Comparison of ENCODE assay signal across 8 cellular contexts in genomic region chr1:234373938-234374240, GRCh38. TPM values are rescaled to one million over a fixed set of nuclear protein-coding genes. Genes with fewer than 3 reads are reported as not detected.
DNase-seq lines count a peak whose midpoint lies in the region; ATAC-seq, FAIRE-seq and TF ChIP-seq lines count a peak whose summit lies in the region.

No MANE protein-coding gene starts in this region.

- POLR2A ChIA-PET in SK-N-SH (lab: Yijun Ruan, JAX) = interaction anchor here (0.6 to 2.3 kb wide), 7 partner anchors 9 to 186 kb away, joined by 3 to 11 read pairs (median 4); partner anchors contain the start of gene TARBP1

- CTCF ChIA-PET in SK-N-SH (lab: Yijun Ruan, JAX) = interaction anchor here (0.6 to 2.0 kb wide), 6 partner anchors 10 to 161 kb away, joined by 3 to 8 read pairs (median 3); no protein-coding TSS in a partner anchor

- H3K4me3 Mint-ChIP-seq in astrocyte (ENCODE audit: unreplicated experiment) = peak overlapping the region; percentile 95

- H3K36me3 Mint-ChIP-seq in astrocyte (ENCODE audit: low read depth, unreplicated experiment) = peaks cover 7% of the 10 kb centered on the region

- no peak for TF ChIP-seq EP300 in SK-N-SH (IDR thresholded peaks at IDR 0.05; ENCODE audit: borderline replicate concordance in 1 of 2, low read depth in 1 of 2, low read length in 1 of 2)
- TF ChIP-seq EP300 in tibial nerve (IDR thresholded peaks at IDR 0.05) = no peak

- ATAC-seq in SK-N-SH treated with all-trans-retinoic acid at 6 μM for 48 hours = no peak
- ATAC-seq in HG03135 (IDR thresholded peaks at IDR 0.05; ENCODE audit: unreplicated experiment) = peak; percentile 23
- ATAC-seq in left lung = peak; percentile 43

- H3K27ac ChIP-seq in SK-N-SH (ENCODE audit: low read depth in 2 of 2, low read length in 1 of 2) (peak overlapping the region; percentile 92 to 99), astrocyte (ENCODE audit: low read depth, low read length) (peak overlapping the region; percentile 95), left lung (peak overlapping the region; percentile 96 to 97), tibial nerve (peak overlapping the region; percentile 89 to 97 (median 96))

- H3K27me3 Mint-ChIP-seq in astrocyte (ENCODE audit: low read depth, unreplicated experiment) = peaks cover 1% of the 10 kb centered on the region

- intact Hi-C loops in left lung (cut with DNase I) = no loop called here

- peak overlapping the region; percentile 99 for H3K27ac Mint-ChIP-seq in astrocyte (ENCODE audit: unreplicated experiment)

- no peak for FAIRE-seq in astrocyte (lab: Jason Lieb, UNC)

- peak overlapping the region; percentile 94 for H3K9ac ChIP-seq in SK-N-SH
- peak overlapping the region; percentile 98 for H3K9ac ChIP-seq in astrocyte (ENCODE audit: low read length)

- peaks cover 3 to 13% of the 10 kb centered on the region in 2 experiments; a peak in 3 of 4 replicates for H3K4me1 ChIP-seq in SK-N-SH (ENCODE audit: control insufficient read depth in 1 of 2, insufficient read depth in 2 of 2, low read depth in 1 of 2, low read length in 1 of 2)
- peaks cover 11% of the 10 kb centered on the region for H3K4me1 ChIP-seq in astrocyte (ENCODE audit: insufficient read depth, low read length)
- H3K4me1 ChIP-seq in left lung = peaks cover 7 to 22% of the 10 kb centered on the region in 2 donors
- H3K4me1 ChIP-seq in tibial nerve = peaks cover 0 to 27% (median 14%) of the 10 kb centered on the region in 4 donors

- H3K9me3 ChIP-seq in SK-N-SH (no peaks in the 10 kb centered on the region), astrocyte (ENCODE audit: insufficient read depth, low read depth, low read length) (no peaks in the 10 kb centered on the region), left lung (no peaks in the 10 kb centered on the region), tibial nerve (no peaks in the 10 kb centered on the region)

- H4K20me1 ChIP-seq in SK-N-SH (ENCODE audit: insufficient read depth) (no peaks in the 10 kb centered on the region), astrocyte (ENCODE audit: insufficient read depth, low read length) (no peaks in the 10 kb centered on the region)

- no peaks in the 10 kb centered on the region for H3K9me3 Mint-ChIP-seq in astrocyte (ENCODE audit: unreplicated experiment)

- no peaks in the 10 kb centered on the region for H3K9me2 ChIP-seq in SK-N-SH

- H3K79me2 ChIP-seq in SK-N-SH (ENCODE audit: insufficient read depth) (peaks cover 38% of the 10 kb centered on the region), astrocyte (ENCODE audit: insufficient read depth, low read length) (peaks cover 30% of the 10 kb centered on the region)

- no peak for TF ChIP-seq POLR2A in tibial nerve (IDR thresholded peaks at IDR 0.05)

- peaks cover 9% of the 10 kb centered on the region for H3K4me1 Mint-ChIP-seq in astrocyte (ENCODE audit: low read depth, unreplicated experiment)

- H3K36me3 ChIP-seq in SK-N-SH (replicated peaks in 1 of 2; ENCODE audit: control insufficient read depth in 1 of 2, insufficient read depth in 2 of 2, low read length in 1 of 2) = peaks cover 12 to 26% of the 10 kb centered on the region in 2 experiments
- peaks cover 17% of the 10 kb centered on the region for H3K36me3 ChIP-seq in astrocyte (ENCODE audit: insufficient read depth, low read length)
- H3K36me3 ChIP-seq in left lung = peaks cover 0 to 38% of the 10 kb centered on the region in 2 donors
- peaks cover 0 to 36% (median 2%) of the 10 kb centered on the region in 3 donors for H3K36me3 ChIP-seq in tibial nerve

- H3K4me3 ChIP-seq in SK-N-SH (ENCODE audit: low read depth in 2 of 2, low read length in 1 of 2) (peak overlapping the region; percentile 86 to 96), astrocyte (ENCODE audit: insufficient read depth, low read depth, low read length) (peak overlapping the region; percentile 97), left lung (peak overlapping the region; percentile 60 to 91), tibial nerve (peak overlapping the region; percentile 68 to 93 (median 76))

- H3K27me3 ChIP-seq in SK-N-SH (ENCODE audit: insufficient read depth) = no peaks in the 10 kb centered on the region
- H3K27me3 ChIP-seq in astrocyte (ENCODE audit: insufficient read depth, low read length) = no peaks in the 10 kb centered on the region
- H3K27me3 ChIP-seq in left lung = no peaks in the 10 kb centered on the region
- no peaks in the 10 kb centered on the region for H3K27me3 ChIP-seq in tibial nerve

- peak overlapping the region; percentile 80 for H2AFZ ChIP-seq in SK-N-SH (ENCODE audit: low read depth)
- H2AFZ ChIP-seq in astrocyte (ENCODE audit: low read depth, low read length) = peak overlapping the region; percentile 93

- TF ChIP-seq RAD21 in SK-N-SH (IDR thresholded peaks at IDR 0.05; ENCODE audit: low read length) = no peak

- peaks cover 8% of the 10 kb centered on the region for H3F3A ChIP-seq in SK-N-SH (replicated peaks; ENCODE audit: insufficient read depth)

- TF ChIP-seq CTCF in SK-N-SH (IDR thresholded peaks at IDR 0.05) = no peak
- TF ChIP-seq CTCF in astrocyte (IDR thresholded peaks at IDR 0.05; ENCODE audit: insufficient read depth, low read depth, low read length) = no peak
- no peak for TF ChIP-seq CTCF in left lung (IDR thresholded peaks at IDR 0.05)
- TF ChIP-seq CTCF in tibial nerve (IDR thresholded peaks at IDR 0.05) = no peak

- H3K4me2 ChIP-seq in SK-N-SH (peak overlapping the region; percentile 92), astrocyte (ENCODE audit: low read length) (peak overlapping the region; percentile 95)

- 3% methylated on average over 6 of the region's 6 CpGs for WGBS in SK-N-SH (ENCODE audit: low lambda C conversion rate)
- 5% methylated on average over 6 of the region's 6 CpGs for WGBS in tibial nerve, 2 donors

- DNase-seq in SK-N-SH (no peak), astrocyte (ENCODE audit: low read depth) (no peak), left lung (no peak), tibial nerve (ENCODE audit: low spot score in 2 of 2) (no peak), putamen (ENCODE audit: low spot score) (no peak), glomerular visceral epithelial cell (ENCODE audit: extremely low spot score) (no peak)

TF ChIP-seq in SK-N-SH, 30 proteins besides CTCF, POLR2A, EP300 and RAD21:
- TF ChIP-seq JUND (IDR thresholded peaks at IDR 0.05) (no peak), USF1 (IDR thresholded peaks at IDR 0.05; ENCODE audit: borderline replicate concordance, low read depth) (no peak), SIN3A (IDR thresholded peaks at IDR 0.05; ENCODE audit: borderline replicate concordance, low read depth, low read length) (no peak), RFX5 (IDR thresholded peaks at IDR 0.05; ENCODE audit: low read length) (no peak), MEF2A (IDR thresholded peaks at IDR 0.05; ENCODE audit: borderline replicate concordance, low read depth) (no peak), MXI1 (IDR thresholded peaks at IDR 0.05; ENCODE audit: low read depth, low read length) (peak; percentile 23; the same call in 1 of the 2 replicates), TAF1 (IDR thresholded peaks at IDR 0.05; ENCODE audit: borderline replicate concordance, low read depth, low read length) (no peak), TEAD4 (IDR thresholded peaks at IDR 0.05; ENCODE audit: borderline replicate concordance, insufficient read depth) (no peak)

TF ChIP-seq in SK-N-SH treated with all-trans-retinoic acid at 6 μM for 48 hours, 23 proteins besides CTCF, POLR2A, EP300 and RAD21 (continues in another document):
- TF ChIP-seq ESRRG (CRISPR knock-in tag; IDR thresholded peaks at IDR 0.05) = no peak
- no peak for TF ChIP-seq BACH2 (CRISPR knock-in tag; IDR thresholded peaks at IDR 0.05; ENCODE audit: borderline replicate concordance)
- no peak for TF ChIP-seq POU6F1 (CRISPR knock-in tag; IDR thresholded peaks at IDR 0.05; ENCODE audit: borderline replicate concordance, low read depth)
- TF ChIP-seq ZNF8 (CRISPR knock-in tag; IDR thresholded peaks at IDR 0.05) = no peak
- no peak for TF ChIP-seq ZC3H10 (CRISPR knock-in tag; IDR thresholded peaks at IDR 0.05)
- TF ChIP-seq ISL1 (CRISPR knock-in tag; IDR thresholded peaks at IDR 0.05) = no peak
- TF ChIP-seq ARNTL (CRISPR knock-in tag; IDR thresholded peaks at IDR 0.05; ENCODE audit: borderline replicate concordance, low read depth) = no peak

RNA-seq across cellular contexts. Expression of gene COA6, which starts 0.6 kb away (rescaled TPM):
- polyA plus RNA-seq in SK-N-SH (2012; rRNA removed) = 34.2 and 42.2 TPM in 2 replicates
- polyA plus RNA-seq in SK-N-SH (2012; cell fraction: cytosol; rRNA removed) = 42.1 and 52.1 TPM in 2 replicates
- polyA plus RNA-seq in SK-N-SH (2012; cell fraction: nucleus; rRNA removed) = 15.1 and 20.6 TPM in 2 replicates
- total RNA-seq in astrocyte (19.9 and 22.0 TPM in 2 replicates), left lung (10 to 100 TPM; 27.1 to 27.4 TPM), tibial nerve (10 to 100 TPM; 11.1 to 25.6 (median 18.6) TPM)
